ENCODE assay signal across 1 cellular context in genomic region chr15:99341786-99342185, GRCh38.
TF ChIP-seq lines count a peak whose summit lies in the region.

No MANE protein-coding gene starts in this region.

TF ChIP-seq in IMR-90, 13 proteins besides CTCF, POLR2A, EP300 and RAD21 (continued from another document):
- no peak for TF ChIP-seq USF2 (IDR thresholded peaks at IDR 0.05; ENCODE audit: low read depth, low read length)
- TF ChIP-seq CHD1 (IDR thresholded peaks at IDR 0.05; ENCODE audit: low read depth, low read length), result no peak
- TF ChIP-seq MAZ (IDR thresholded peaks at IDR 0.05; ENCODE audit: borderline replicate concordance, low read depth, low read length), result no peak
- TF ChIP-seq NFE2L2 (IDR thresholded peaks at IDR 0.05; ENCODE audit: low read depth, low read length), result no peak
- TF ChIP-seq RCOR1 (IDR thresholded peaks at IDR 0.05; ENCODE audit: insufficient replicate concordance, low read length), result no peak
- no peak for TF ChIP-seq FOS (IDR thresholded peaks at IDR 0.05; ENCODE audit: low read depth, low read length)
- TF ChIP-seq ELK1 (IDR thresholded peaks at IDR 0.05; ENCODE audit: borderline replicate concordance, low read depth, low read length), result no peak
- no peak for TF ChIP-seq RFX5 (IDR thresholded peaks at IDR 0.05; ENCODE audit: low read depth, low read length)
- no peak for TF ChIP-seq MXI1 (IDR thresholded peaks at IDR 0.05; ENCODE audit: borderline replicate concordance, low read depth, low read length)
- no peak for TF ChIP-seq CEBPB (IDR thresholded peaks at IDR 0.05; ENCODE audit: low read depth, low read length)
- TF ChIP-seq SMC3 (IDR thresholded peaks at IDR 0.05; ENCODE audit: low read depth, low read length), result no peak
